In the genomic region with DNA sequence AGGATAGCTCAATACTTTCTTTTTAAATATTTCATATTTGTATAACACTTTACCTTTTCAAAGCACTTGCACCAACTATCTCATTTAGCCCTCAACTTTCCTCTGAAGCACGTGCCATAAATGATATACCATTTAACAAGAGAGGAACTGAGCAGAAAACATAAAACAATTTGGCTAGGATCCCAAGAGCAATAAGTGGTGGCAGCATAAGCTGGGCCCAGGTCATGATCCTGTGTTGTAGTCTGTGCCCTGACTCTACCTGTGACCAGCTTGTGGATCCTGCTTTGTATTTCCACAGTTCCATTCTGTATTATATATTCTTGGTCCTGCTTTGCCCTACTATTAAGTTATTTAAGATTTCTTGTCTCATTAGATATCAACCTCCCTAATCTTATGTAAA, we compare ENCODE assay signal across 26 cellular contexts.
"Had no signal": no experiment of that assay in that cellular context is flagged by ENCODE, and none has a peak within 500 bp of the region (broad histone marks: within the 10 kb centered on the region; RNA-seq: fewer than 3 reads in every experiment).

No MANE protein-coding gene starts in this region.

- H3K4me1 Mint-ChIP-seq: brain had no signal

- H3K27me3 ChIP-seq: ascending aorta, cardiac muscle cell, colonic mucosa, esophagus squamous epithelium, neutrophil, ovary, right lobe of liver, testis, transverse colon had no signal

- H3K27me3 Mint-ChIP-seq: activated CD8-positive, alpha-beta T cell treated with anti-CD3 and anti-CD28 coated beads for 36 hours; activated naive CD8-positive, alpha-beta T cell treated with anti-CD3 and anti-CD28 coated beads, Interleukin-2, amount 10 ng/mL, durations not matched to agents 7 days and 5 days; brain; progenitor cell of endocrine pancreas had no signal

- H3K27ac Mint-ChIP-seq: activated CD8-positive, alpha-beta T cell treated with anti-CD3 and anti-CD28 coated beads for 36 hours; activated naive CD8-positive, alpha-beta T cell treated with anti-CD3 and anti-CD28 coated beads, Interleukin-2, amount 10 ng/mL, durations not matched to agents 7 days and 5 days; nephron progenitor cell; progenitor cell of endocrine pancreas had no signal

- H3K4me3 Mint-ChIP-seq: activated CD8-positive, alpha-beta T cell treated with anti-CD3 and anti-CD28 coated beads for 36 hours; activated naive CD8-positive, alpha-beta T cell treated with anti-CD3 and anti-CD28 coated beads, Interleukin-2, amount 10 ng/mL, durations not matched to agents 7 days and 5 days; brain; nephron progenitor cell had no signal

- H3K9me3 Mint-ChIP-seq: activated CD8-positive, alpha-beta T cell treated with anti-CD3 and anti-CD28 coated beads for 36 hours; activated naive CD8-positive, alpha-beta T cell treated with anti-CD3 and anti-CD28 coated beads, Interleukin-2, amount 10 ng/mL, durations not matched to agents 7 days and 5 days; brain; nephron progenitor cell had no signal

- H3K27ac ChIP-seq: ascending aorta, cardiac muscle cell, colonic mucosa, epithelial cell of prostate, esophagus squamous epithelium, neutrophil, ovary, right lobe of liver, testis, transverse colon had no signal

- H3K9me3 ChIP-seq: ascending aorta, colonic mucosa, esophagus squamous epithelium, neutrophil, ovary, right lobe of liver, testis, transverse colon had no signal

- DNase-seq: activated CD4-positive, alpha-beta T cell treated with anti-CD3 and anti-CD28 coated beads, Interleukin-2, amount 50 U/mL, for 1 hour; activated CD4-positive, CD25-positive, alpha-beta regulatory T cell treated with anti-CD3 and anti-CD28 coated beads, Interleukin-2, amount 50 U/mL, for 72 hours; activated CD8-positive, alpha-beta T cell treated with anti-CD3 and anti-CD28 coated beads for 36 hours; activated effector memory CD4-positive, alpha-beta T cell treated with Interleukin-2 at 50 U/mL for 16 hours; activated naive CD4-positive, alpha-beta T cell treated with Interleukin-2 at 50 U/mL for 16 hours; activated naive CD8-positive, alpha-beta T cell treated with anti-CD3 and anti-CD28 coated beads, Interleukin-2, amount 10 ng/mL, durations not matched to agents 7 days and 5 days; activated T-cell treated with anti-CD3 and anti-CD28 coated beads, Interleukin-2, amount 50 U/mL, for 48 hours; cerebellar nuclear complex; colonic mucosa; effector CD8-positive, alpha-beta T cell; esophagus squamous epithelium; foreskin melanocyte; left ventricle myocardium superior; nephron progenitor cell; ovary; right lobe of liver; stimulated activated CD4-positive, alpha-beta T cell treated with anti-CD3 and anti-CD28 coated beads, Interleukin-2, amount 100 ng/mL, for 48 hours; stimulated activated naive CD4-positive, alpha-beta T cell treated with Interleukin-2 at 50 U/mL for 16 hours; testis; transverse colon had no signal

- H3K4me3 ChIP-seq: ascending aorta, cardiac muscle cell, colonic mucosa, esophagus squamous epithelium, ovary, right lobe of liver, testis, transverse colon had no signal

- H3K4me1 ChIP-seq: ascending aorta, colonic mucosa, right lobe of liver, testis had no signal

- H3K36me3 ChIP-seq: cardiac muscle cell, colonic mucosa, ovary had no signal

- ATAC-seq: activated CD8-positive, alpha-beta T cell treated with anti-CD3 and anti-CD28 coated beads for 36 hours; left ventricle myocardium superior; right lobe of liver had no signal
